In genomic region chr11:133800666-133801065, GRCh38 we compare ENCODE assay signal across 1 cellular context.
TF ChIP-seq lines count a peak whose summit lies in the region.

No MANE protein-coding gene starts in this region.

TF ChIP-seq in H1, 55 proteins besides CTCF, POLR2A, EP300 and RAD21:
- TF ChIP-seq TCF12 (IDR thresholded peaks at IDR 0.05; ENCODE audit: low read depth, low read length) (no peak), BCL11A (IDR thresholded peaks at IDR 0.05; ENCODE audit: low read depth in 2 of 2, low read length in 2 of 2) (no peak), CHD2 (IDR thresholded peaks at IDR 0.05; ENCODE audit: low read length) (no peak), CHD7 (IDR thresholded peaks at IDR 0.05; ENCODE audit: insufficient replicate concordance, low read length) (no peak), TAF1 (IDR thresholded peaks at IDR 0.05; ENCODE audit: low read depth, low read length) (no peak), ATF2 (IDR thresholded peaks at IDR 0.05; ENCODE audit: low read length) (no peak), CREB1 (IDR thresholded peaks at IDR 0.05) (no peak), CBX8 (IDR thresholded peaks at IDR 0.05; ENCODE audit: borderline replicate concordance, low read depth, low read length) (no peak), MAFK (IDR thresholded peaks at IDR 0.05; ENCODE audit: low read depth, low read length) (no peak), KDM1A (IDR thresholded peaks at IDR 0.05; ENCODE audit: borderline replicate concordance, low read length) (no peak), RBBP5 (IDR thresholded peaks at IDR 0.05; ENCODE audit: borderline replicate concordance, low read depth, low read length) (no peak), BRCA1 (IDR thresholded peaks at IDR 0.05; ENCODE audit: low read depth, low read length) (no peak), EZH2 (IDR thresholded peaks at IDR 0.05; ENCODE audit: low read depth, low read length, severe bottlenecking) (no peak), NANOG (IDR thresholded peaks at IDR 0.05; ENCODE audit: insufficient read depth, low read depth, low read length, poor library complexity, severe bottlenecking) (no peak), SP2 (IDR thresholded peaks at IDR 0.05; ENCODE audit: low read length) (no peak), ATF3 (IDR thresholded peaks at IDR 0.05; ENCODE audit: insufficient read depth, low read depth, low read length) (no peak), GTF2F1 (IDR thresholded peaks at IDR 0.05; ENCODE audit: borderline replicate concordance, low read depth, low read length) (no peak)
- TF ChIP-seq, protein P1, sequence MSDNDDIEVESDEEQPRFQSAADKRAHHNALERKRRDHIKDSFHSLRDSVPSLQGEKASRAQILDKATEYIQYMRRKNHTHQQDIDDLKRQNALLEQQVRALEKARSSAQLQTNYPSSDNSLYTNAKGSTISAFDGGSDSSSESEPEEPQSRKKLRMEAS (IDR thresholded peaks at IDR 0.05), result no peak
